In the genomic region with DNA sequence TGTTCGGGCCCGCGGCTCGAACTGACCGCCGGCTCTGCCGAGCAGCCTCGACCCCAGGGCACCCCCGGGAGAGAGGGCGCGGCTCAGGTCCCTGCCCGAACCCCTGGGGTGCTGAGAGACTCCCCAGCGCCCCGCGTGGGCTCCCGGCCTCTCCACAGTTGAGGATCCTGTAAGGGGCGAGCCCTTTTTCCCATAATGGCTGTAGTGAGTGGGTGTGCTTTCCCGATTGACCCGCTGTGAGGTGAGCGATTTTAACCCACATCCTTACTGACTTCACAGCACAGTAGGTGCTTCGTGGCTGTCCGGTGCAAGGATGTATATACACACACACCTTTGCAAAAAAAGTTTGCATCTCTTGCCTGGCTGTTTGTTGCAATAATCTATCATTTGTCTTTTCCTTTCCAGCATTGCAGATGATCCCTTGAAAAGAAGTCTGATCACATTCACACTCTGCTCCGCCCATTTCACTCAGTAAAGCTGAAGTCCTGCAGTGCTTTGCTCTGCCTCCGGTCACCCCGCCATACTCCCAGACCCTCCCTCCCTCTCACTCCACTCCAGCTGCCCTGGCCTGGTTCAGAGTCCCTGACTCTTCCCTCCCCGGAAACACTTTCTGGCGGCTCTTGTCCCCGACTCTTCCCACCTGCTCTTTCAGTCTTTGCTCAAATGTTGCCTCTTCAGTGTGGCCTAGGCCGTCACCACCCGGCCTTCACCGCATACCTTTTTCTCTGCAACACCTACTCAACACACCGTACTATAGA, we compare ENCODE assay signal across 8 cellular contexts. TPM values are rescaled to one million over a fixed set of nuclear protein-coding genes. Genes with fewer than 3 reads are reported as not detected.
DNase-seq lines count a peak whose midpoint lies in the region; ATAC-seq, FAIRE-seq and TF ChIP-seq lines count a peak whose summit lies in the region.

No MANE protein-coding gene starts in this region.

- H3K4me1 ChIP-seq in astrocyte (ENCODE audit: insufficient read depth, low read length) (peaks cover 16% of the 10 kb centered on the region), liver (ENCODE audit: control insufficient read depth in 4 of 4, insufficient read depth in 4 of 4, low read length in 3 of 4) (peaks cover 7 to 38% (median 25%) of the 10 kb centered on the region in 4 donors), upper lobe of left lung (peaks cover 26 to 34% (median 29%) of the 10 kb centered on the region in 4 donors)

- TF ChIP-seq CTCF in astrocyte (IDR thresholded peaks at IDR 0.05; ENCODE audit: insufficient read depth, low read depth, low read length), result no peak
- no peak for TF ChIP-seq CTCF in liver (IDR thresholded peaks at IDR 0.05; ENCODE audit: low read depth, low read length, missing input control)
- TF ChIP-seq CTCF in upper lobe of left lung (IDR thresholded peaks at IDR 0.05), result no peak
- no peak for TF ChIP-seq CTCF in GM10266 (IDR thresholded peaks at IDR 0.05; ENCODE audit: control insufficient read depth, insufficient read depth, low read depth, missing control alignments)

- peaks cover 54% of the 10 kb centered on the region for H3K79me2 ChIP-seq in astrocyte (ENCODE audit: insufficient read depth, low read length)

- H3K4me3 ChIP-seq in astrocyte (ENCODE audit: insufficient read depth, low read depth, low read length), result peak overlapping the region; percentile 93
- peak overlapping the region; percentile 77 to 91 (median 85) for H3K4me3 ChIP-seq in liver (ENCODE audit: low read depth in 1 of 3, low read length in 3 of 3)
- peak overlapping the region; percentile 88 to 96 (median 90) for H3K4me3 ChIP-seq in upper lobe of left lung

- H3K4me2 ChIP-seq in astrocyte (ENCODE audit: low read length), result peak overlapping the region; percentile 98

- H4K20me1 ChIP-seq in astrocyte (ENCODE audit: insufficient read depth, low read length), result peaks cover 58% of the 10 kb centered on the region

- H3K36me3 ChIP-seq in KOPT-K1 (ENCODE audit: insufficient read depth, low read length) (peaks cover 74% of the 10 kb centered on the region), astrocyte (ENCODE audit: insufficient read depth, low read length) (peaks cover 23% of the 10 kb centered on the region), liver (ENCODE audit: control insufficient read depth in 4 of 4, insufficient read depth in 3 of 4, low read depth in 1 of 4, low read length in 3 of 4) (peaks cover 3 to 27% (median 7%) of the 10 kb centered on the region in 4 donors), upper lobe of left lung (peaks cover 3 to 41% (median 28%) of the 10 kb centered on the region in 4 donors)

- H3K9me3 Mint-ChIP-seq in astrocyte (ENCODE audit: unreplicated experiment), result no peaks in the 10 kb centered on the region

- H3K36me3 Mint-ChIP-seq in astrocyte (ENCODE audit: low read depth, unreplicated experiment), result peaks cover 17% of the 10 kb centered on the region

- H3K27ac Mint-ChIP-seq in astrocyte (ENCODE audit: unreplicated experiment), result no peak overlapping the region

- H3K9ac ChIP-seq in astrocyte (ENCODE audit: low read length) (peak overlapping the region; percentile 92), liver (ENCODE audit: low read depth in 1 of 2, low read length in 2 of 2) (peak overlapping the region in 1 of 2 donors; percentile 12)

- TF ChIP-seq EP300 in upper lobe of left lung (IDR thresholded peaks at IDR 0.05), result no peak

- peaks cover 10% of the 10 kb centered on the region for H3K4me1 Mint-ChIP-seq in astrocyte (ENCODE audit: low read depth, unreplicated experiment)

- peak overlapping the region; percentile 91 for H3K27ac ChIP-seq in KOPT-K1 (ENCODE audit: low read depth, low read length, poor library complexity, severe bottlenecking)
- peak overlapping the region; percentile 69 for H3K27ac ChIP-seq in astrocyte (ENCODE audit: low read depth, low read length)
- H3K27ac ChIP-seq in liver (ENCODE audit: low read depth in 1 of 2, low read length in 2 of 2), result no peak overlapping the region
- peak overlapping the region in 3 of 4 donors; percentile 74 to 85 (median 77) for H3K27ac ChIP-seq in upper lobe of left lung

- FAIRE-seq in astrocyte (lab: Jason Lieb, UNC), result no peak

- no peak for TF ChIP-seq POLR2A in upper lobe of left lung (IDR thresholded peaks at IDR 0.05)

- no peaks in the 10 kb centered on the region for H3K27me3 Mint-ChIP-seq in astrocyte (ENCODE audit: low read depth, unreplicated experiment)

- peak; percentile 14 to 38 for ATAC-seq in upper lobe of left lung (ENCODE audit: low FRiP score in 2 of 2)

- WGBS in liver, result 25% methylated on average over 32 of the region's 32 CpGs
- 35 to 37% methylated on average over 20 to 21 of the region's 32 CpGs for WGBS in upper lobe of left lung, 2 donors

- DNase-seq in NCI-H82 (lab: John Stamatoyannopoulos, UW) (peak; percentile 49), NCI-H82 treated with DMSO at 0.1 percent for 48 hours (lab: John Stamatoyannopoulos, UW; ENCODE audit: unreplicated experiment) (no peak), astrocyte (ENCODE audit: low read depth) (no peak), upper lobe of left lung (peak in 1 of 2 donors; percentile 81), activated gamma-delta T cell treated with Interleukin-2 at 50 U/mL for 16 hours (no peak), GM10266 (ENCODE audit: extremely low spot score) (no peak)

- H2AFZ ChIP-seq in astrocyte (ENCODE audit: low read depth, low read length), result peak overlapping the region; percentile 15

- no peak for TF ChIP-seq RAD21 in liver (IDR thresholded peaks at IDR 0.05)

- H3K9me3 ChIP-seq in KOPT-K1 (ENCODE audit: insufficient read depth, low read length, poor library complexity, severe bottlenecking) (no peaks in the 10 kb centered on the region), astrocyte (ENCODE audit: insufficient read depth, low read depth, low read length) (no peaks in the 10 kb centered on the region), liver (ENCODE audit: control insufficient read depth in 4 of 4, low read length in 3 of 4) (no peaks in the 10 kb centered on the region), upper lobe of left lung (no peaks in the 10 kb centered on the region)

- H3K27me3 ChIP-seq in astrocyte (ENCODE audit: insufficient read depth, low read length) (no peaks in the 10 kb centered on the region), liver (ENCODE audit: control insufficient read depth in 4 of 4, insufficient read depth in 4 of 4, low read length in 3 of 4) (no peaks in the 10 kb centered on the region), upper lobe of left lung (no peaks in the 10 kb centered on the region)

- H3K4me3 Mint-ChIP-seq in astrocyte (ENCODE audit: unreplicated experiment), result peak overlapping the region; percentile 86

TF ChIP-seq in liver, 16 proteins besides CTCF, POLR2A, EP300 and RAD21:
- TF ChIP-seq NR2F2 (IDR thresholded peaks at IDR 0.05) (no peak), SP1 (IDR thresholded peaks at IDR 0.05) (no peak), JUND (IDR thresholded peaks at IDR 0.05) (no peak)
- TF ChIP-seq, protein P1, sequence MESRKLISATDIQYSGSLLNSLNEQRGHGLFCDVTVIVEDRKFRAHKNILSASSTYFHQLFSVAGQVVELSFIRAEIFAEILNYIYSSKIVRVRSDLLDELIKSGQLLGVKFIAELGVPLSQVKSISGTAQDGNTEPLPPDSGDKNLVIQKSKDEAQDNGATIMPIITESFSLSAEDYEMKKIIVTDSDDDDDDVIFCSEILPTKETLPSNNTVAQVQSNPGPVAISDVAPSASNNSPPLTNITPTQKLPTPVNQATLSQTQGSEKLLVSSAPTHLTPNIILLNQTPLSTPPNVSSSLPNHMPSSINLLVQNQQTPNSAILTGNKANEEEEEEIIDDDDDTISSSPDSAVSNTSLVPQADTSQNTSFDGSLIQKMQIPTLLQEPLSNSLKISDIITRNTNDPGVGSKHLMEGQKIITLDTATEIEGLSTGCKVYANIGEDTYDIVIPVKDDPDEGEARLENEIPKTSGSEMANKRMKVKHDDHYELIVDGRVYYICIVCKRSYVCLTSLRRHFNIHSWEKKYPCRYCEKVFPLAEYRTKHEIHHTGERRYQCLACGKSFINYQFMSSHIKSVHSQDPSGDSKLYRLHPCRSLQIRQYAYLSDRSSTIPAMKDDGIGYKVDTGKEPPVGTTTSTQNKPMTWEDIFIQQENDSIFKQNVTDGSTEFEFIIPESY (IDR thresholded peaks at IDR 0.05), result no peak

RNA-seq across cellular contexts. Expression of a gene that starts 1.0 kb away (rescaled TPM):
- total RNA-seq in astrocyte (63.8 and 74.5 TPM in 2 replicates), liver (10 to 100 TPM; 35.1 to 83.5 TPM), upper lobe of left lung (100 to 1,000 TPM in 1 of 6 donors, 10 to 100 TPM in 5; 74.4 to 218 (median 80.1) TPM)
- polyA plus RNA-seq in liver, result 10 to 100 TPM; 27.4 to 46.6 TPM

RNA-seq across cellular contexts. Expression of a gene that starts 15.3 kb away (rescaled TPM):
- total RNA-seq in astrocyte, result 72.7 and 83.5 TPM in 2 replicates
- total RNA-seq in liver, result 10 to 100 TPM; 35.1 to 39.9 TPM
- 10 to 100 TPM; 41.4 to 51.0 TPM for polyA plus RNA-seq in liver
- total RNA-seq in upper lobe of left lung, result 10 to 100 TPM; 46.1 to 97.6 (median 73.2) TPM

Comparison
In these comparisons a context has a peak if more than half of its experiments do, and no peak if none do; other contexts are left out.
1. H3K27ac ChIP-seq: peak in KOPT-K1 (single experiment), astrocyte (single experiment) and upper lobe of left lung (3 of 4); none in liver (0 of 2).
2. Peak in every context shown above with its lines, with median percentiles within 50 percentile points of each other: H3K4me3 ChIP-seq.